ENCODE assay signal across 6 cellular contexts in genomic region chr12:83183132-83183531, GRCh38.
"Had no signal": no experiment of that assay in that cellular context is flagged by ENCODE, and none has a peak within 500 bp of the region (broad histone marks: within the 10 kb centered on the region; RNA-seq: fewer than 3 reads in every experiment).

No MANE protein-coding gene starts in this region.

- DNase-seq: GM23248, GOT3, H7, HFFc6 had no signal

- ATAC-seq: HCT116, HepG2 had no signal
